In the genomic region with DNA sequence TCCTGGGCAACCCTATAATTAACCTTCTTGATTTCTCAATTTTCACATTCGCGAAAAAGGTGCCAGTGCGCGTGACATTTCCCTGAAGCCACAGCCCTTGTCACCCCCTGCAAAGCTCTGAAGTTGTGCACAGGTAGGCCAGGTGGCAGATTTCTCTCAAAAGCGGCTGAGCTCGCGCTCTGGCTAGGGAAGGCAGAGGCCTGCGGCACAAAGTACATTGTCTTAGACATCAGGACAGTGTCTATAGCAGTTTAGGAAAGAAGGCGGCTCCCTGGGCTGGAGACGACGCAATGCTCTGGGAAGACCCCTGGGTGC, we compare ENCODE assay signal across 8 cellular contexts. TPM values are rescaled to one million over a fixed set of nuclear protein-coding genes. Genes with fewer than 3 reads are reported as not detected.
A peak's percentile ranks its signal among the peaks of the same experiment; 100 is the strongest.
DNase-seq lines count a peak whose midpoint lies in the region; ATAC-seq and TF ChIP-seq lines count a peak whose summit lies in the region.

No MANE protein-coding gene starts in this region.

- H3K9ac ChIP-seq in ES-I3 (ENCODE audit: low read depth, low read length), result peak overlapping the region; percentile 68

- H3K27me3 ChIP-seq in SJCRH30 (no peaks in the 10 kb centered on the region), sigmoid colon (no peaks in the 10 kb centered on the region)

- WGBS in sigmoid colon, 2 donors, result 1 to 2% methylated on average over 11 of the region's 11 CpGs

- H3K4me1 ChIP-seq in ES-I3 (ENCODE audit: insufficient read depth, low read length) (peaks cover 4% of the 10 kb centered on the region; the same call in 1 of the 2 replicates), SJCRH30 (peaks cover 3% of the 10 kb centered on the region; the same call in 1 of the 2 replicates), sigmoid colon (peaks cover 0 to 24% (median 18%) of the 10 kb centered on the region in 4 donors)

- ATAC-seq in HG02571 (IDR thresholded peaks at IDR 0.05; ENCODE audit: unreplicated experiment) (peak; percentile 16), GM19035 (IDR thresholded peaks at IDR 0.05; ENCODE audit: unreplicated experiment) (no peak)

- intact Hi-C loops in sigmoid colon (cut with DNase I), result loop anchor here (1.0 to 2.0 kb wide), 2 partner anchors 89 to 113 kb away; partner anchors contain the start of genes ATP13A1 and ZNF253

- DNase-seq in SJCRH30 (no peak), fibroblast of the aortic adventitia (ENCODE audit: low read depth) (no peak), sigmoid colon (no peak)
- DNase-seq in activated effector memory CD4-positive, alpha-beta T cell treated with anti-CD3 and anti-CD28 coated beads, Interleukin-2, amount 50 U/mL, for 16 hours, result no peak
- DNase-seq in activated effector memory CD4-positive, alpha-beta T cell treated with Interleukin-2 at 50 U/mL for 16 hours, result no peak

- H3K27ac ChIP-seq in SJCRH30, result no peak overlapping the region; the same call in 1 of the 2 replicates
- peak overlapping the region; percentile 70 to 79 (median 76) for H3K27ac ChIP-seq in sigmoid colon

- H3K36me3 ChIP-seq in ES-I3 (ENCODE audit: insufficient read depth, low read length) (no peaks in the 10 kb centered on the region), SJCRH30 (peaks cover 3% of the 10 kb centered on the region; the same call in 1 of the 2 replicates), sigmoid colon (no peaks in the 10 kb centered on the region)

- H3K9me3 ChIP-seq in ES-I3 (ENCODE audit: control insufficient read depth, insufficient read depth, low read length), result no peaks in the 10 kb centered on the region
- peaks cover 6% of the 10 kb centered on the region; the same call in 1 of the 2 replicates for H3K9me3 ChIP-seq in SJCRH30 (replicated peaks)
- H3K9me3 ChIP-seq in sigmoid colon, result no peaks in the 10 kb centered on the region

- TF ChIP-seq EP300 in sigmoid colon (IDR thresholded peaks at IDR 0.05), result no peak

- no peak for TF ChIP-seq POLR2A in sigmoid colon (IDR thresholded peaks at IDR 0.05)

- TF ChIP-seq CTCF in fibroblast of the aortic adventitia (IDR thresholded peaks at IDR 0.05; ENCODE audit: insufficient read depth, low read length) (no peak), sigmoid colon (IDR thresholded peaks at IDR 0.05) (no peak)

- peak overlapping the region; percentile 66 for H3K4me3 ChIP-seq in SJCRH30
- H3K4me3 ChIP-seq in fibroblast of the aortic adventitia (ENCODE audit: low read depth, low read length), result peak overlapping the region; percentile 93
- H3K4me3 ChIP-seq in sigmoid colon, result peak overlapping the region; percentile 56 to 75 (median 70)

RNA-seq across cellular contexts. Expression of gene ZNF14, which starts 42.9 kb away (rescaled TPM):
- 7.8 and 7.9 TPM in 2 replicates for total RNA-seq in SJCRH30 (2014; rRNA removed; shearing (Covaris generic))
- 3.8 and 4.6 TPM in 2 replicates for total RNA-seq in fibroblast of the aortic adventitia (ENCODE audit: low replicate concordance)
- 10 to 100 TPM in 2 of 4 donors, 1 to 10 TPM in 2; 7.8 to 14.5 (median 9.5) TPM for total RNA-seq in sigmoid colon
- polyA plus RNA-seq in sigmoid colon, result 1 to 10 TPM; 1.2 to 3.6 (median 1.4) TPM

RNA-seq across cellular contexts. Expression of gene ZNF506, which starts 45.7 kb away (rescaled TPM):
- 23.6 and 31.6 TPM in 2 replicates for total RNA-seq in SJCRH30 (2014; rRNA removed; shearing (Covaris generic))
- total RNA-seq in fibroblast of the aortic adventitia (ENCODE audit: low replicate concordance) (7.1 and 14.8 TPM in 2 replicates), sigmoid colon (10 to 100 TPM; 21.9 to 45.7 (median 28.3) TPM)
- polyA plus RNA-seq in sigmoid colon, result 10 to 100 TPM in 1 of 3 donors, 1 to 10 TPM in 2; 2.4 to 11.0 (median 5.1) TPM
